ENCODE assay signal across 9 cellular contexts in the genomic region with DNA sequence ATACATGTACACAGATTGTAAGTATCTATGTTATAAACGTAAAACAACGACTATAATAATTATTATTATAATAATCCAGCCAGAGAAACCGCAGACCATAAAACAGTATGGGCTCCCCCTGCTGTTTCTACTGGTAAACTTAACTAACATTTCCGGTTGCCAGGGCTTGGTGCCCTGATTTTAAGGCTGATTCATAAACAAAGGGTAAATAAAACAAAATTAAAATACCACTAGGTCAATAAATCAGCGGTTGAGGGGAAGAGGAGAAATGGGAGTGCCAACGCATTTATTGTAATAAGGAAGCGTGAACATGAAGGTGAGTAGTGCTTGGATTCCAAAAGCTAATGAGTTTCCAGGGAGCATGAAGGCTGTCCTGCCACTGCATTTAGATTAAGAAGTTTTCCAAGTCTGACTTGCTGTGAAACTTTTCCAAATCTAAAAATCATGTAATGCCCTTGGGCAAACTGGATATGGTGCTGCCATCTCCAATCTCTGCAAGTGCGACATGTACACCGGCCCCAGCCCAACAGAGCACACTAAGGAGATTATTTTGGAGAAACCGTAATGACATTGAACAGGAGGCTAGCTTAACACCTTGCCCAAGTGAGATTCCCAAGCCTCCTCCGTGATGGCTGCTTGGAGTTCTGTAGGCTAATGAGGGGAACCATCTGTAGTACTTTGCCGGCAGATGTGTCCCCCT. TPM values are rescaled to one million over a fixed set of nuclear protein-coding genes. Genes with fewer than 3 reads are reported as not detected.
DNase-seq lines count a peak whose midpoint lies in the region; ATAC-seq and TF ChIP-seq lines count a peak whose summit lies in the region.
"Had no signal": no experiment of that assay in that cellular context is flagged by ENCODE, and none has a peak within 500 bp of the region (broad histone marks: within the 10 kb centered on the region; RNA-seq: fewer than 3 reads in every experiment).

No MANE protein-coding gene starts in this region.

- H3K4me3 Mint-ChIP-seq in MCF 10A (ENCODE audit: unreplicated experiment) (no peak overlapping the region), mesothelial cell of epicardium (no peak overlapping the region)
- H3K4me3 Mint-ChIP-seq: dendritic cell treated with granulocyte-macrophage colony-stimulating factor and Interleukin-4, amounts not matched to agents 40 ng/mL and 50 ng/mL, for 4 days had no signal

- DNase-seq in stimulated activated CD4-positive, alpha-beta T cell treated with anti-CD3 and anti-CD28 coated beads, Interleukin-4, amount 100 ng/mL, for 24 hours = peak; percentile 20
- DNase-seq in stimulated activated CD4-positive, alpha-beta T cell treated with anti-CD3 and anti-CD28 coated beads, Interleukin-2, amount 100 ng/mL, for 24 hours = no peak
- DNase-seq in NCI-H2171 (lab: John Stamatoyannopoulos, UW) (peak; percentile 19), MCF 10A (ENCODE audit: unreplicated experiment) (peak; percentile 52), mesothelial cell of epicardium (ENCODE audit: low spot score in 2 of 2, unreplicated experiment in 2 of 2) (no peak), NCI-H1930 (lab: John Stamatoyannopoulos, UW) (no peak)

- TF ChIP-seq CTCF in MCF 10A (IDR thresholded peaks at IDR 0.05; ENCODE audit: unreplicated experiment) = peak; percentile 44
- TF ChIP-seq CTCF in mesothelial cell of epicardium (IDR thresholded peaks at IDR 0.05; ENCODE audit: unreplicated experiment) = peak; percentile 49

- H3K36me3 Mint-ChIP-seq in MCF 10A (ENCODE audit: insufficient read depth, unreplicated experiment) (no peaks in the 10 kb centered on the region), mesothelial cell of epicardium (no peaks in the 10 kb centered on the region)

- BruUV-seq in MCF 10A (replicated peaks; lab: Mats Ljungman, UMichigan) = no TSS peak

- intact Hi-C loops in MCF 10A (cut with micrococcal nuclease) = loop anchor here (5.0 to 10.0 kb wide), 2 partner anchors 443 to 1035 kb away; partner anchors contain the start of gene HOXD8

- H3K4me1 Mint-ChIP-seq in MCF 10A (ENCODE audit: insufficient read depth, unreplicated experiment) = peaks cover 6% of the 10 kb centered on the region
- H3K4me1 Mint-ChIP-seq in mesothelial cell of epicardium = peaks cover 15% of the 10 kb centered on the region

- CTCF ChIA-PET in MCF 10A (lab: Yijun Ruan, JAX) = interaction anchor here (0.6 to 5.2 kb wide), 17 partner anchors 12 to 1034 kb away, joined by 3 to 52 read pairs (median 3); partner anchors contain the start of gene NFE2L2

- H3K9me3 Mint-ChIP-seq in MCF 10A (ENCODE audit: unreplicated experiment) = no peaks in the 10 kb centered on the region
- no peaks in the 10 kb centered on the region for H3K9me3 Mint-ChIP-seq in mesothelial cell of epicardium
- H3K9me3 Mint-ChIP-seq: dendritic cell treated with granulocyte-macrophage colony-stimulating factor and Interleukin-4, amounts not matched to agents 40 ng/mL and 50 ng/mL, for 4 days had no signal

- H3K27ac Mint-ChIP-seq in MCF 10A (ENCODE audit: low read depth, unreplicated experiment) (no peak overlapping the region), mesothelial cell of epicardium (no peak overlapping the region)
- H3K27ac Mint-ChIP-seq: dendritic cell treated with granulocyte-macrophage colony-stimulating factor and Interleukin-4, amounts not matched to agents 40 ng/mL and 50 ng/mL, for 4 days had no signal

- POLR2A ChIA-PET in MCF 10A (lab: Yijun Ruan, JAX) = interaction anchor here (0.6 to 1.9 kb wide), 3 partner anchors 70 to 610 kb away, joined by 3 to 4 read pairs (median 3); no protein-coding TSS in a partner anchor

- ATAC-seq in HG02884 (IDR thresholded peaks at IDR 0.05; ENCODE audit: unreplicated experiment) (no peak), GM21529 (IDR thresholded peaks at IDR 0.05; ENCODE audit: unreplicated experiment) (no peak)

- no peaks in the 10 kb centered on the region for H3K27me3 Mint-ChIP-seq in MCF 10A (ENCODE audit: insufficient read depth, unreplicated experiment)
- no peaks in the 10 kb centered on the region for H3K27me3 Mint-ChIP-seq in mesothelial cell of epicardium (ENCODE audit: low read depth)
- H3K27me3 Mint-ChIP-seq: dendritic cell treated with granulocyte-macrophage colony-stimulating factor and Interleukin-4, amounts not matched to agents 40 ng/mL and 50 ng/mL, for 4 days had no signal

RNA-seq across cellular contexts. Expression of gene HNRNPA3, which starts 50.7 kb away (rescaled TPM):
- total RNA-seq in MCF 10A (2022) (142 and 179 TPM in 2 replicates), mesothelial cell of epicardium (264 to 274 TPM (median 269 TPM) in 3 replicates)

Comparison
In these comparisons a context has a peak if more than half of its experiments do, and no peak if none do; other contexts are left out.
1. DNase-seq: peak in stimulated activated CD4-positive, alpha-beta T cell treated with anti-CD3 and anti-CD28 coated beads, Interleukin-4, amount 100 ng/mL, for 24 hours (single experiment), NCI-H2171 (single experiment) and MCF 10A (single experiment); none in stimulated activated CD4-positive, alpha-beta T cell treated with anti-CD3 and anti-CD28 coated beads, Interleukin-2, amount 100 ng/mL, for 24 hours (0 of 2), mesothelial cell of epicardium (0 of 2) and NCI-H1930 (0 of 2).